In the genomic region with DNA sequence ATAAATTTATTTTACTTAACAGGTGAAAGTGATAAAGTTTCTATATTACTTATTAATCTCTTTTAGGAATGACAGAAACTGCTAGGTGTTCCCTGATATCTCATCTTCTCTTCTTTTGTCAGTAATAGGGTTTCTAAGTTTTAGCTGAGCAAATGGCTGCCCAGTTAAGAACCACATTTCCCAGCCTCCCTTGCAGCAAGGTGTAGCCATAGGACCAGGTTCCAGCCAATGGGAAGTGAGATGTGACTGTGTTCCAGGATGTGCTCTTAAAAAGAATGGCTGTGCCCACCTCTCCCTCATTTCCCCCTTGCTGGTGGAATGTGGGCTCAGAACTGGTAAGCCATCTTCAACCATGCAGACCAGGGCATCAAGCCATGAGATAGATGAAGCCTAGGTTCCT, we compare ENCODE assay signal across 12 cellular contexts.
DNase-seq lines count a peak whose midpoint lies in the region; ATAC-seq and TF ChIP-seq lines count a peak whose summit lies in the region.
"Had no signal": no experiment of that assay in that cellular context is flagged by ENCODE, and none has a peak within 500 bp of the region (broad histone marks: within the 10 kb centered on the region; RNA-seq: fewer than 3 reads in every experiment).

No MANE protein-coding gene starts in this region.

- CTCF ChIA-PET in HCT116 (lab: Charles Lee) = no interaction called here
- CTCF ChIA-PET in OCI-LY7 (lab: Charles Lee; ENCODE audit: unreplicated experiment) = no interaction called here

- H3K27me3 ChIP-seq in HCT116 (ENCODE audit: insufficient read depth, low read length) (peaks cover 34% of the 10 kb centered on the region), osteoblast (ENCODE audit: insufficient read depth, low read length) (no peaks in the 10 kb centered on the region)
- H3K27me3 ChIP-seq: right atrium auricular region had no signal

- TF ChIP-seq RAD21 in HCT116 (IDR thresholded peaks at IDR 0.05; ENCODE audit: low read depth) = no peak

- DNase-seq in EH (ENCODE audit: low read depth) (peak; percentile 33), HCT116 (ENCODE audit: low read depth, low spot score) (peak; percentile 46), OCI-LY7 (ENCODE audit: low spot score) (peak; percentile 63), fibroblast of pulmonary artery (ENCODE audit: low read depth) (peak; percentile 6), HUDEP-2 (lab: John Stamatoyannopoulos, UW; ENCODE audit: unreplicated experiment in 76 of 76) (no peak), osteoblast (ENCODE audit: insufficient read length, low spot score, missing footprints) (no peak), NCI-H226 (no peak), NCI-H446 (lab: John Stamatoyannopoulos, UW) (no peak)
- DNase-seq: activated CD8-positive, alpha-beta memory T cell treated with anti-CD3 and anti-CD28 coated beads, Interleukin-2, amount 50 U/mL, for 48 hours; NCI-H1436 treated with DMSO at 0.1 percent for 48 hours; NCI-H510A had no signal

- H3K9ac ChIP-seq in HCT116 (ENCODE audit: low read length) = no peak overlapping the region

- RAD21 ChIA-PET in HCT116 (lab: Charles Lee; ENCODE audit: low non-redundant PET in 1 of 2, low total read pairs in 2 of 2, uncharacterized antibody in 2 of 2, unreplicated experiment in 2 of 2) = no interaction called here

- H3K79me2 ChIP-seq in HCT116 (ENCODE audit: insufficient read depth, low read length) (no peaks in the 10 kb centered on the region), OCI-LY7 (ENCODE audit: insufficient read depth, low read depth, low read length) (no peaks in the 10 kb centered on the region), osteoblast (ENCODE audit: insufficient read depth, low read length) (no peaks in the 10 kb centered on the region)

- H2AFZ ChIP-seq in HCT116 (ENCODE audit: low read depth, low read length, poor library complexity, severe bottlenecking) = peak overlapping the region; percentile 49
- peak overlapping the region; percentile 92 for H2AFZ ChIP-seq in OCI-LY7 (ENCODE audit: low read length)
- H2AFZ ChIP-seq in osteoblast (ENCODE audit: low read length) = no peak overlapping the region

- no peaks in the 10 kb centered on the region for H3K9me2 ChIP-seq in HCT116 (ENCODE audit: insufficient read depth)
- no peaks in the 10 kb centered on the region for H3K9me2 ChIP-seq in OCI-LY7 (ENCODE audit: insufficient read depth, low read length)

- BruUV-seq in HCT116 (replicated peaks; lab: Mats Ljungman, UMichigan) (no TSS peak), OCI-LY7 (replicated peaks; lab: Mats Ljungman, UMichigan) (no TSS peak)

- no peaks in the 10 kb centered on the region for H3K4me1 ChIP-seq in HCT116 (ENCODE audit: control insufficient read depth in 1 of 2, insufficient read depth in 2 of 2, low read length in 2 of 2)
- H3K4me1 ChIP-seq in OCI-LY7 (ENCODE audit: insufficient read depth, low read length, poor library complexity, severe bottlenecking) = peaks cover 5% of the 10 kb centered on the region
- no peaks in the 10 kb centered on the region for H3K4me1 ChIP-seq in osteoblast (ENCODE audit: insufficient read depth, low read length)
- H3K4me1 ChIP-seq: right atrium auricular region had no signal

- TF ChIP-seq CTCF in HCT116 (IDR thresholded peaks at IDR 0.05 in 2 of 3, conservative IDR thresholded peaks at IDR 0.05 in 1 of 3; ENCODE audit: borderline replicate concordance in 1 of 3, insufficient read depth in 1 of 3, low read depth in 2 of 3, low read length in 2 of 3) (no peak), OCI-LY7 (conservative IDR thresholded peaks at IDR 0.05; ENCODE audit: low read length) (no peak), fibroblast of pulmonary artery (IDR thresholded peaks at IDR 0.05; ENCODE audit: low read length, missing control alignments) (no peak), osteoblast (IDR thresholded peaks at IDR 0.05; ENCODE audit: extremely low read depth, low read depth, low read length) (no peak)

- H3K27ac ChIP-seq in HCT116 (ENCODE audit: low read depth, low read length) = no peak overlapping the region
- no peak overlapping the region for H3K27ac ChIP-seq in OCI-LY7 (ENCODE audit: low read depth, low read length, poor library complexity, severe bottlenecking)
- no peak overlapping the region for H3K27ac ChIP-seq in osteoblast (ENCODE audit: low read depth, low read length)
- H3K27ac ChIP-seq: right atrium auricular region had no signal

- POLR2A ChIA-PET in HCT116 (lab: Charles Lee) (no interaction called here), OCI-LY7 (lab: Charles Lee) (no interaction called here)

- intact Hi-C loops in HCT116 (cut with micrococcal nuclease) = no loop called here
- intact Hi-C loops in OCI-LY7 (cut with micrococcal nuclease; ENCODE audit: unreplicated experiment) = no loop called here

- H3K4me2 ChIP-seq in HCT116 (ENCODE audit: low read length) (peak overlapping the region; percentile 3; the same call in 1 of the 2 replicates), OCI-LY7 (ENCODE audit: low read length) (peak overlapping the region; percentile 44), osteoblast (ENCODE audit: insufficient read depth, low read length) (no peak overlapping the region)

- no peak for TF ChIP-seq POLR2A in HCT116 (IDR thresholded peaks at IDR 0.05; ENCODE audit: borderline replicate concordance, extremely low read depth, insufficient read depth, insufficient read length)

- peak; percentile 98 for ATAC-seq in HCT116

- H3K4me3 ChIP-seq in HCT116 (replicated peaks in 1 of 2; ENCODE audit: low read depth in 1 of 2, low read length in 2 of 2) (no peak overlapping the region), OCI-LY7 (ENCODE audit: low read depth, low read length, poor library complexity, severe bottlenecking) (peak overlapping the region; percentile 41), fibroblast of pulmonary artery (replicated peaks; ENCODE audit: low read depth, low read length) (no peak overlapping the region), osteoblast (ENCODE audit: insufficient read depth, low read length) (no peak overlapping the region)
- H3K4me3 ChIP-seq: right atrium auricular region had no signal

- H3K36me3 ChIP-seq in HCT116 (ENCODE audit: control insufficient read depth in 1 of 2, insufficient read depth in 2 of 2, low read length in 2 of 2) (no peaks in the 10 kb centered on the region), OCI-LY7 (ENCODE audit: insufficient read depth, low read length) (no peaks in the 10 kb centered on the region; the same call in 1 of the 2 replicates), osteoblast (ENCODE audit: insufficient read depth, low read length) (no peaks in the 10 kb centered on the region)
- H3K36me3 ChIP-seq: right atrium auricular region had no signal

- no peaks in the 10 kb centered on the region for H3K9me3 ChIP-seq in HCT116 (ENCODE audit: control insufficient read depth in 1 of 2, insufficient read depth in 1 of 2, low read depth in 1 of 2, low read length in 2 of 2)
- peaks cover 9% of the 10 kb centered on the region; the same call in 1 of the 2 replicates for H3K9me3 ChIP-seq in OCI-LY7 (ENCODE audit: low read length)
- no peaks in the 10 kb centered on the region for H3K9me3 ChIP-seq in osteoblast (ENCODE audit: low read depth, low read length)
- H3K9me3 ChIP-seq: right atrium auricular region had no signal

- H4K20me1 ChIP-seq in HCT116 (ENCODE audit: insufficient read depth) (no peaks in the 10 kb centered on the region), OCI-LY7 (ENCODE audit: insufficient read depth, low read length) (no peaks in the 10 kb centered on the region), osteoblast (ENCODE audit: insufficient read depth, low read length) (no peaks in the 10 kb centered on the region)

TF ChIP-seq in HCT116, 20 proteins besides CTCF, POLR2A, EP300 and RAD21:
- TF ChIP-seq YY1 (IDR thresholded peaks at IDR 0.05; ENCODE audit: extremely low read depth, insufficient replicate concordance, low read depth, low read length) (peak; percentile 89), CEBPB (IDR thresholded peaks at IDR 0.05; ENCODE audit: low read depth) (no peak), SP1 (IDR thresholded peaks at IDR 0.05; ENCODE audit: low read depth) (peak; percentile 27; the same call in 1 of the 2 replicates)

Comparison
In these comparisons a context has a peak if more than half of its experiments do, and no peak if none do; other contexts are left out.
1. DNase-seq: peak in EH (single experiment), HCT116 (single experiment), OCI-LY7 (single experiment) and fibroblast of pulmonary artery (single experiment); none in HUDEP-2 (0 of 76), osteoblast (single experiment), NCI-H226 (single experiment) and NCI-H446 (0 of 2).